ENCODE assay signal across 8 cellular contexts in the genomic region with DNA sequence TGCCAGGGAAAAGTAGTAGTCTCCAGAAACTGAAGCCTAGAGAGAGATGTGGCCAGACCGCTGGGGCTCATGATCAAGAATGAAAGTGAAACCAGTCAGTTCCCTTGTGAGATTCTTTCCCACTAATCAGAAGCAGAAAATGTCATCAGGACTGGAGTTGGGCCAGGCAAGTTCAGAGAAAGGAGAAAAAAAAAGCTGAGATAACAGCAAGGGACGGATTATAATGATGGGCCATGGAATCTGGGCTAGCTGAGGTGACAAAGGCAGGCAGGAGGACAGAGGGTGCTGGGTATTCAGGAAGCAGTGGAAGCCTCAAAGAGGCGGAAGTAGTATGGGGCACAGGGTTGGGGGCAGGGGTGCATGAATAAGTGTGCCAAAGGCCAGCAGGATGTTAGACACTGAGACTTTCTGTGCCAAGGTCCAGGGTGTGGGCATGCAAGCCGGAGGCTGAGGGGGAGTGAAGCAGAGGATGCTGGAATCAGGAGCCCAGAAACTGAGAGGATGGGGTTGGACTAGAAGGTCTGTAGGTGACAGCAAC. TPM values are rescaled to one million over a fixed set of nuclear protein-coding genes. Genes with fewer than 3 reads are reported as not detected.
A peak's percentile ranks its signal among the peaks of the same experiment; 100 is the strongest.
DNase-seq lines count a peak whose midpoint lies in the region; TF ChIP-seq lines count a peak whose summit lies in the region.

No MANE protein-coding gene starts in this region.

- no peaks in the 10 kb centered on the region for H3K9me3 ChIP-seq in MG63
- H3K9me3 ChIP-seq in effector memory CD4-positive, alpha-beta T cell (ENCODE audit: control insufficient read depth, low read length), result no peaks in the 10 kb centered on the region
- no peaks in the 10 kb centered on the region for H3K9me3 ChIP-seq in mucosa of rectum (ENCODE audit: control insufficient read depth in 2 of 2, low read length in 2 of 2)
- H3K9me3 ChIP-seq in thyroid gland, result no peaks in the 10 kb centered on the region

- H3K36me3 ChIP-seq in MG63 (peaks cover 9% of the 10 kb centered on the region; the same call in 1 of the 2 replicates), mucosa of rectum (ENCODE audit: control insufficient read depth in 2 of 2, insufficient read depth in 2 of 2, low read length in 2 of 2) (peaks cover 0 to 4% of the 10 kb centered on the region in 2 donors), thyroid gland (no peaks in the 10 kb centered on the region)
- H3K36me3 ChIP-seq in effector memory CD4-positive, alpha-beta T cell (ENCODE audit: control insufficient read depth, insufficient read depth, low read length), result peaks cover 2% of the 10 kb centered on the region

- H3K4me1 ChIP-seq in effector memory CD4-positive, alpha-beta T cell (ENCODE audit: control insufficient read depth, insufficient read depth, low read length, poor library complexity, severe bottlenecking), result peaks cover 25% of the 10 kb centered on the region
- H3K4me1 ChIP-seq in mucosa of rectum (ENCODE audit: control insufficient read depth in 2 of 2, insufficient read depth in 2 of 2, low read length in 2 of 2) (peaks cover 26% of the 10 kb centered on the region in 2 donors), thyroid gland (peaks cover 11 to 20% of the 10 kb centered on the region in 2 donors)

- no peaks in the 10 kb centered on the region for H3K27me3 ChIP-seq in MG63
- no peaks in the 10 kb centered on the region for H3K27me3 ChIP-seq in effector memory CD4-positive, alpha-beta T cell (replicated peaks; ENCODE audit: control insufficient read depth, insufficient read depth, low read length, poor library complexity, severe bottlenecking)
- H3K27me3 ChIP-seq in mucosa of rectum (ENCODE audit: control insufficient read depth in 2 of 2, insufficient read depth in 2 of 2, low read length in 2 of 2), result peaks cover 0 to 2% of the 10 kb centered on the region in 2 donors
- no peaks in the 10 kb centered on the region for H3K27me3 ChIP-seq in thyroid gland

- WGBS in thyroid gland, 2 donors, result 12 to 20% methylated on average over 4 of the region's 4 CpGs

- TF ChIP-seq CTCF in thyroid gland (IDR thresholded peaks at IDR 0.05), result no peak

- H3K9ac ChIP-seq in mucosa of rectum (ENCODE audit: low read depth in 1 of 2, low read length in 2 of 2), result peak overlapping the region; percentile 44 to 70

- DNase-seq in AML-193 (lab: John Stamatoyannopoulos, UW), result peak; percentile 51 to 60
- peak; percentile 43 for DNase-seq in GM19238 (ENCODE audit: insufficient read length, low spot score)
- peak; percentile 85 for DNase-seq in MG63
- peak; percentile 9 for DNase-seq in activated CD4-positive, alpha-beta T cell treated with anti-CD3 and anti-CD28 coated beads, Interleukin-2, amount 50 U/mL, for 1 hour
- peak; percentile 4 to 34 (median 33) for DNase-seq in effector memory CD4-positive, alpha-beta T cell
- peak; percentile 44 to 57 for DNase-seq in thyroid gland
- DNase-seq in islet precursor cell, result no peak

- intact Hi-C loops in thyroid gland (cut with DNase I), result loop anchor here (10.0 kb wide), 1 partner anchor 100 kb away; no protein-coding TSS in a partner anchor

- no peak for TF ChIP-seq POLR2A in thyroid gland (IDR thresholded peaks at IDR 0.05)

- H3K27ac ChIP-seq in effector memory CD4-positive, alpha-beta T cell (ENCODE audit: insufficient read depth, low read length, poor library complexity, severe bottlenecking), result peak overlapping the region; percentile 83
- H3K27ac ChIP-seq in mucosa of rectum (ENCODE audit: low read depth in 2 of 2, low read length in 2 of 2), result peak overlapping the region; percentile 84 to 87
- peak overlapping the region; percentile 47 to 72 (median 61) for H3K27ac ChIP-seq in thyroid gland

- H3K4me3 ChIP-seq in MG63, result peak overlapping the region; percentile 50
- peak overlapping the region; percentile 48 for H3K4me3 ChIP-seq in effector memory CD4-positive, alpha-beta T cell (ENCODE audit: insufficient read depth, low read depth, low read length, poor library complexity, severe bottlenecking)
- H3K4me3 ChIP-seq in mucosa of rectum (ENCODE audit: low read length in 2 of 2), result peak overlapping the region; percentile 70 to 73
- H3K4me3 ChIP-seq in thyroid gland (replicated peaks in 1 of 3), result peak overlapping the region in 1 of 3 donors; percentile 15

RNA-seq across cellular contexts. Expression of a gene that starts 2.5 kb away (rescaled TPM):
- total RNA-seq in MG63 (2014; rRNA removed; shearing (Covaris generic); ENCODE audit: low replicate concordance), result 21.8 and 22.8 TPM in 2 replicates
- 10 to 100 TPM; 29.7 to 49.1 (median 42.2) TPM for total RNA-seq in thyroid gland

RNA-seq across cellular contexts. Expression of a gene that starts 21.7 kb away (rescaled TPM):
- total RNA-seq in MG63 (2014; rRNA removed; shearing (Covaris generic); ENCODE audit: low replicate concordance), result not detected in 2 replicates
- total RNA-seq in thyroid gland, result not detected
